Comparison of ENCODE assay signal across 8 cellular contexts in the genomic region with DNA sequence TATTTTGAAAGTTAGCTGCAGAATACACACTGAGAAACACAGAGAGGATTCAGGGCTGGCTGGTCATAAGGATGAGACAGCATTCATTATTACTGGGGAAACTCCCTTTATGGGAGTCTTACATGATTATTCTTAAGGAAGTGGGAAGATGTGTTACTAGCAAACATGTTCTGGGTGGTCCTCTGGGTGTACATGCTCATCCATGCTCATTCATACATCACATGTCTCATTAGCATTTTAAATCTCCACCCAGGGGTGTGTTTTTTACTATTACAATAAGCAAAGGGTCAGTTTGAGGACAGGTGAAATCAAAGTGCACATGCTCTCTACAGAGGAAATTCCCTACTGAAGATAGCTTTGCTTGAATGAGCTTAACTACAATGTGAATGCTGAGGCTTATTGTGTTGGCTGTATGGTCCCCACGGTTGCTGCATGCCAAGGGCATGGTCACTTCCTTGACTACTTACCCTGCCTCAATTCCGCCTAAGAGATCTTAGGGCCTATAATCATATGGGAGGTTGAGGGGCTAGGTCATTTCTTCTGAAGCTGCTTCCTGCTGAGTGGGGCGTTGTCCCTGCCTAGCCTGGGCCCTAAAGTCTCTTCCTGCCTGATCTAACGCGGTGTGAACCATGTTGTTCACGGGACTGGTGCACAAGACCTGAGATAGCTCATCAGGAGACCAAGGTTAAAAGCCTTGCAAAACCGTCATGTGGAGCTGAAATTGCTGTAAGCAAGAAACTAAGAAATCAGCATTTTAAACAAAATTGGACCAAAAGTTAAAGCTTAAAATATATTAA.
A peak's percentile ranks its signal among the peaks of the same experiment; 100 is the strongest.
DNase-seq lines count a peak whose midpoint lies in the region; ATAC-seq, FAIRE-seq and TF ChIP-seq lines count a peak whose summit lies in the region.
"Not testable (repeated sequence)": the region's sequence is repeated elsewhere in the genome, so short reads cannot be mapped to it uniquely, and the experiment has no call there.

No MANE protein-coding gene starts in this region.

- not testable (repeated sequence) for H3K4me3 Mint-ChIP-seq in astrocyte (ENCODE audit: unreplicated experiment)

- DNase-seq in GM12865 (ENCODE audit: low read depth) (peak; percentile 12), kidney tubule cell (ENCODE audit: low spot score) (peak; percentile 2)
- DNase-seq in GM12892 (ENCODE audit: insufficient read length); astrocyte (ENCODE audit: low read depth): not testable (repeated sequence)

- not testable (repeated sequence) for H3K27ac Mint-ChIP-seq in astrocyte (ENCODE audit: unreplicated experiment)

- not testable (repeated sequence) for H4K20me1 ChIP-seq in astrocyte (ENCODE audit: insufficient read depth, low read length)

- ATAC-seq in GM18511 (IDR thresholded peaks at IDR 0.05; ENCODE audit: unreplicated experiment) (peak; percentile 45), GM18907 (IDR thresholded peaks at IDR 0.05; ENCODE audit: unreplicated experiment) (peak; percentile 53), HG02610 (IDR thresholded peaks at IDR 0.05; ENCODE audit: unreplicated experiment) (peak; percentile 76)

- FAIRE-seq in GM12892 (lab: Jason Lieb, UNC) (peak; percentile 84), astrocyte (lab: Jason Lieb, UNC) (peak; percentile 95), colon (lab: Jason Lieb, UNC) (peak; percentile 51)

- not testable (repeated sequence) for TF ChIP-seq CTCF in GM12865 (IDR thresholded peaks at IDR 0.05; ENCODE audit: insufficient read depth, low read depth, low read length, missing control alignments); astrocyte (IDR thresholded peaks at IDR 0.05; ENCODE audit: insufficient read depth, low read depth, low read length)

- not testable (repeated sequence) for H3K4me2 ChIP-seq in astrocyte (ENCODE audit: low read length)

- not testable (repeated sequence) for H3K27me3 Mint-ChIP-seq in astrocyte (ENCODE audit: low read depth, unreplicated experiment)

- not testable (repeated sequence) for H3K27ac ChIP-seq in astrocyte (ENCODE audit: low read depth, low read length)

- H3K36me3 ChIP-seq in astrocyte (ENCODE audit: insufficient read depth, low read length) = not testable (repeated sequence)

- H3K9ac ChIP-seq in astrocyte (ENCODE audit: low read length) = not testable (repeated sequence)

- not testable (repeated sequence) for H3K36me3 Mint-ChIP-seq in astrocyte (ENCODE audit: low read depth, unreplicated experiment)

- not testable (repeated sequence) for H3K9me3 ChIP-seq in astrocyte (ENCODE audit: insufficient read depth, low read depth, low read length)

- TF ChIP-seq POLR2A in GM12892 (IDR thresholded peaks at IDR 0.05; ENCODE audit: low read depth, low read length) = not testable (repeated sequence)

- H3K79me2 ChIP-seq in astrocyte (ENCODE audit: insufficient read depth, low read length) = not testable (repeated sequence)

- not testable (repeated sequence) for H3K27me3 ChIP-seq in astrocyte (ENCODE audit: insufficient read depth, low read length)

- not testable (repeated sequence) for H3K4me1 Mint-ChIP-seq in astrocyte (ENCODE audit: low read depth, unreplicated experiment)

- not testable (repeated sequence) for H2AFZ ChIP-seq in astrocyte (ENCODE audit: low read depth, low read length)

- H3K4me3 ChIP-seq in GM12865 (ENCODE audit: low read depth, low read length); astrocyte (ENCODE audit: insufficient read depth, low read depth, low read length): not testable (repeated sequence)

- H3K4me1 ChIP-seq in astrocyte (ENCODE audit: insufficient read depth, low read length) = not testable (repeated sequence)

- not testable (repeated sequence) for H3K9me3 Mint-ChIP-seq in astrocyte (ENCODE audit: unreplicated experiment)
